Comparison of ENCODE assay signal across 1 cellular context in genomic region chr20:23608251-23608846, GRCh38.
TF ChIP-seq lines count a peak whose summit lies in the region.

No MANE protein-coding gene starts in this region.

TF ChIP-seq in HepG2, 621 proteins besides CTCF, POLR2A, EP300 and RAD21 (continues in another document):
- TF ChIP-seq ZBTB7A (CRISPR knock-in tag; IDR thresholded peaks at IDR 0.05) = peak; percentile 57; the same call in 1 of the 2 replicates
- TF ChIP-seq JDP2 (CRISPR knock-in tag; IDR thresholded peaks at IDR 0.05; ENCODE audit: borderline replicate concordance) = no peak
- no peak for TF ChIP-seq TEAD2 (CRISPR knock-in tag; IDR thresholded peaks at IDR 0.05)
- TF ChIP-seq SRF (IDR thresholded peaks at IDR 0.05; ENCODE audit: low read depth, low read length) = no peak
- no peak for TF ChIP-seq MEIS2 (CRISPR knock-in tag; IDR thresholded peaks at IDR 0.05)
- TF ChIP-seq ZNF629 (CRISPR knock-in tag; conservative IDR thresholded peaks at IDR 0.05) = no peak
- no peak for TF ChIP-seq RAD51 (IDR thresholded peaks at IDR 0.05; ENCODE audit: borderline replicate concordance)
- TF ChIP-seq ZNF12 (CRISPR knock-in tag; IDR thresholded peaks at IDR 0.05) = no peak
- no peak for TF ChIP-seq PRDM4 (CRISPR knock-in tag; IDR thresholded peaks at IDR 0.05; ENCODE audit: borderline replicate concordance)
- TF ChIP-seq FOSL2 (CRISPR knock-in tag; IDR thresholded peaks at IDR 0.05) = peak; percentile 33; the same call in 1 of the 2 replicates
- peak; percentile 58; the same call in 1 of the 2 replicates for TF ChIP-seq ZBED4 (CRISPR knock-in tag; IDR thresholded peaks at IDR 0.05; ENCODE audit: borderline replicate concordance)
- TF ChIP-seq ZNF20 (CRISPR knock-in tag; IDR thresholded peaks at IDR 0.05) = no peak
- no peak for TF ChIP-seq ZBTB14 (CRISPR knock-in tag; IDR thresholded peaks at IDR 0.05)
- TF ChIP-seq PRMT3 (CRISPR knock-in tag; IDR thresholded peaks at IDR 0.05; ENCODE audit: borderline replicate concordance, low read depth) = no peak
- TF ChIP-seq HOXA3 (CRISPR knock-in tag; IDR thresholded peaks at IDR 0.05) = 0 out of 2 replicates have a peak, but pooled peaks have one; percentile 15
- no peak for TF ChIP-seq ZSCAN30 (CRISPR knock-in tag; IDR thresholded peaks at IDR 0.05)
- 0 out of 2 replicates have a peak, but pooled peaks have one; percentile 30 for TF ChIP-seq MTA1 (CRISPR knock-in tag; IDR thresholded peaks at IDR 0.05; ENCODE audit: borderline replicate concordance)
- peak; percentile 39; the same call in 1 of the 2 replicates for TF ChIP-seq SALL1 (CRISPR knock-in tag; IDR thresholded peaks at IDR 0.05)
- TF ChIP-seq FOXA1 (IDR thresholded peaks at IDR 0.05) = no peak
- TF ChIP-seq FOXA1 (CRISPR knock-in tag; IDR thresholded peaks at IDR 0.05) = no peak
- TF ChIP-seq BHLHE40 (IDR thresholded peaks at IDR 0.05; ENCODE audit: low read length) = no peak
- TF ChIP-seq KLF12 (CRISPR knock-in tag; IDR thresholded peaks at IDR 0.05; ENCODE audit: borderline replicate concordance) = no peak
- TF ChIP-seq ELK4 (CRISPR knock-in tag; IDR thresholded peaks at IDR 0.05; ENCODE audit: borderline replicate concordance) = no peak
- TF ChIP-seq TBX2 (CRISPR knock-in tag; IDR thresholded peaks at IDR 0.05; ENCODE audit: borderline replicate concordance) = peak; percentile 51; the same call in 1 of the 2 replicates
- no peak for TF ChIP-seq DZIP1 (CRISPR knock-in tag; IDR thresholded peaks at IDR 0.05)
- TF ChIP-seq ZNF274 (CRISPR knock-in tag; IDR thresholded peaks at IDR 0.05) = peak; percentile 28; the same call in 1 of the 2 replicates
- peak; percentile 59 for TF ChIP-seq TEAD3 (CRISPR knock-in tag; optimal IDR thresholded peaks at IDR 0.05; ENCODE audit: borderline replicate concordance)
- peak; percentile 51; the same call in 1 of the 2 replicates for TF ChIP-seq HIVEP1 (CRISPR knock-in tag; IDR thresholded peaks at IDR 0.05)
- TF ChIP-seq SETDB1 (CRISPR knock-in tag; IDR thresholded peaks at IDR 0.05; ENCODE audit: borderline replicate concordance) = no peak
- TF ChIP-seq POGK (CRISPR knock-in tag; conservative IDR thresholded peaks at IDR 0.05) = no peak
- TF ChIP-seq ZNF276 (CRISPR knock-in tag; IDR thresholded peaks at IDR 0.05; ENCODE audit: low read depth) = no peak
- 0 out of 2 replicates have a peak, but pooled peaks have one; percentile 22 for TF ChIP-seq ARID3A (IDR thresholded peaks at IDR 0.05; ENCODE audit: low read depth, low read length)
- TF ChIP-seq SNAI1 (CRISPR knock-in tag; IDR thresholded peaks at IDR 0.05; ENCODE audit: borderline replicate concordance) = no peak
- peak; percentile 71 for TF ChIP-seq ZNF781 (CRISPR knock-in tag; IDR thresholded peaks at IDR 0.05; ENCODE audit: borderline replicate concordance, not compliant biosample characterization)
- peak; percentile 80; the same call in 1 of the 2 replicates for TF ChIP-seq EEA1 (CRISPR knock-in tag; IDR thresholded peaks at IDR 0.05; ENCODE audit: borderline replicate concordance)
- no peak for TF ChIP-seq ZKSCAN1 (IDR thresholded peaks at IDR 0.05; ENCODE audit: low read length)
- no peak for TF ChIP-seq KLF11 (CRISPR knock-in tag; IDR thresholded peaks at IDR 0.05)
- no peak for TF ChIP-seq MAF1 (CRISPR knock-in tag; IDR thresholded peaks at IDR 0.05; ENCODE audit: borderline replicate concordance)
- TF ChIP-seq MBD4 (IDR thresholded peaks at IDR 0.05; ENCODE audit: borderline replicate concordance, low read length) = no peak
- TF ChIP-seq CBFB (CRISPR knock-in tag; IDR thresholded peaks at IDR 0.05) = 0 out of 2 replicates have a peak, but pooled peaks have one; percentile 30
